ENCODE assay signal across 13 cellular contexts in the genomic region with DNA sequence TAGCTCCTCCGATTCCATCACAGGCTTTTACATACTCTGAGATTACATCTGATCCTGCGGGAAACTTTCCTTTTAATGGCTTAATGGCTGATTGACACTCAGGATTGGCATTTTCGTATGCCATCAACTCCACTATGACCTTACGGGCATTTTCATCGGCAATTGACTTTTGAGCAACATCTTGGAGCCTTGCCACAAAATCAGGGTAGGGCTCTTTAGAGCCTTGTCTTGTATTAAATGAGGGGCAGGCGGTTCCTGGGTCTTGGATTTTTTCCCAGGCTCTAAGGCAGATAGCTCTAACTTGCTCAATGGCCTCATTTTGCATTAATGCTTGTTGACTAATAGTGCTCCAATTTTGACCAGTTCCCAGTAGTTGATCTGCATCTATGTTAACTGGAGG. TPM values are rescaled to one million over a fixed set of nuclear protein-coding genes. Genes with fewer than 3 reads are reported as not detected.
"Had no signal": no experiment of that assay in that cellular context is flagged by ENCODE, and none has a peak within 500 bp of the region (broad histone marks: within the 10 kb centered on the region; RNA-seq: fewer than 3 reads in every experiment).

No MANE protein-coding gene starts in this region.

RNA-seq across cellular contexts. Expression of gene CIDEC, which starts 28.1 kb away (rescaled TPM):
- total RNA-seq: activated CD4-positive, alpha-beta memory T cell treated with anti-CD3 and anti-CD28 coated beads, Interleukin-2, amount 10 ng/mL, durations not matched to agents 7 days and 5 days; activated CD4-positive, alpha-beta T cell treated with anti-CD3 and anti-CD28 coated beads, Interleukin-2, amount 10 ng/mL, durations not matched to agents 7 days and 5 days; activated naive CD4-positive, alpha-beta T cell treated with anti-CD3 and anti-CD28 coated beads, Interleukin-2, amount 50 U/mL, for 72 hours; activated naive CD8-positive, alpha-beta T cell treated with anti-CD3 and anti-CD28 coated beads, Interleukin-2, amount 10 ng/mL, durations not matched to agents 7 days and 5 days; bronchial epithelial cell; cerebellum; dermis blood vessel endothelial cell; endothelial cell of umbilical vein; esophagus squamous epithelium; fibroblast of villous mesenchyme; glomerular endothelial cell; T-helper 2 cell treated with Interferon-gamma antibody and Interleukin-4, amounts not matched to agents 100 ng/mL and 5 ng/mL, for 36 hours; WTC11 had no signal
